15 cellular contexts compared by ENCODE assay signal in genomic region chr3:47985376-47985775, GRCh38. TPM values are rescaled to one million over a fixed set of nuclear protein-coding genes. Genes with fewer than 3 reads are reported as not detected.
A peak's percentile ranks its signal among the peaks of the same experiment; 100 is the strongest.
DNase-seq lines count a peak whose midpoint lies in the region; ATAC-seq, FAIRE-seq and TF ChIP-seq lines count a peak whose summit lies in the region.
"Had no signal": no experiment of that assay in that cellular context is flagged by ENCODE, and none has a peak within 500 bp of the region (broad histone marks: within the 10 kb centered on the region; RNA-seq: fewer than 3 reads in every experiment).

No MANE protein-coding gene starts in this region.

- no peak for FAIRE-seq in small intestine (lab: Jason Lieb, UNC)
- no peak for FAIRE-seq in kidney (lab: Jason Lieb, UNC)

- intact Hi-C loops in CD14-positive monocyte (cut with micrococcal nuclease) (loop anchor here in 1 of 2 donors (5.0 kb wide), 1 partner anchor 458 kb away; no protein-coding TSS in a partner anchor), kidney (cut with DNase I) (loop anchor here (10.0 kb wide), 1 partner anchor 131 kb away; no protein-coding TSS in a partner anchor)

- POLR2A ChIA-PET in RWPE1 (lab: Yijun Ruan, JAX; ENCODE audit: low non-redundant PET) = no interaction called here

- H3K27me3 Mint-ChIP-seq in CD14-positive monocyte (ENCODE audit: low read depth in 3 of 3) = no peaks in the 10 kb centered on the region
- no peaks in the 10 kb centered on the region for H3K27me3 Mint-ChIP-seq in endothelial cell (ENCODE audit: unreplicated experiment)

- no peak for TF ChIP-seq CTCF in 22Rv1 (IDR thresholded peaks at IDR 0.05)
- no peak for TF ChIP-seq CTCF in CD14-positive monocyte (IDR thresholded peaks at IDR 0.05)
- no peak for TF ChIP-seq CTCF in RWPE1 (conservative IDR thresholded peaks at IDR 0.05; ENCODE audit: low read depth)
- no peak for TF ChIP-seq CTCF in endothelial cell (IDR thresholded peaks at IDR 0.05; ENCODE audit: unreplicated experiment)
- no peak for TF ChIP-seq CTCF in kidney (IDR thresholded peaks at IDR 0.05; ENCODE audit: borderline replicate concordance, extremely low read depth, insufficient read depth)

- peaks cover 0 to 2% of the 10 kb centered on the region in 2 donors for H3K36me3 ChIP-seq in small intestine (ENCODE audit: control insufficient read depth in 2 of 2, insufficient read depth in 2 of 2, low read length in 2 of 2)
- peaks cover 0 to 4% of the 10 kb centered on the region in 2 donors for H3K36me3 ChIP-seq in kidney (ENCODE audit: control insufficient read depth in 1 of 2, insufficient read depth in 2 of 2, low read length in 2 of 2)

- H3K36me3 Mint-ChIP-seq in CD14-positive monocyte (peaks cover 11 to 26% of the 10 kb centered on the region in 2 donors), endothelial cell (ENCODE audit: low read depth, unreplicated experiment) (no peaks in the 10 kb centered on the region)

- H3K27me3 ChIP-seq in small intestine (ENCODE audit: control insufficient read depth in 2 of 2, insufficient read depth in 2 of 2, low read length in 2 of 2) = no peaks in the 10 kb centered on the region

- H3K9ac ChIP-seq in kidney (ENCODE audit: low read length in 2 of 2) = no peak overlapping the region
- H3K9ac ChIP-seq: KMS-11 had no signal

- H3K9me3 ChIP-seq in small intestine (ENCODE audit: control insufficient read depth, low read depth) (no peaks in the 10 kb centered on the region), kidney (ENCODE audit: control insufficient read depth in 1 of 2, low read length in 2 of 2) (no peaks in the 10 kb centered on the region)

- H3K4me3 Mint-ChIP-seq in CD14-positive monocyte (no peak overlapping the region), endothelial cell (ENCODE audit: unreplicated experiment) (no peak overlapping the region)
- H3K4me3 Mint-ChIP-seq: H9 had no signal

- DNase-seq in CD14-positive monocyte (ENCODE audit: low spot score) (no peak), RWPE1 (ENCODE audit: low spot score) (no peak), fibroblast of gingiva (ENCODE audit: low read depth) (peak; percentile 65), small intestine (no peak), endothelial cell (ENCODE audit: low spot score) (no peak), kidney (no peak)
- DNase-seq: effector CD8-positive, alpha-beta T cell; H9; NCI-H1436; SHP77 treated with DMSO at 0.1 percent for 48 hours; stimulated activated CD4-positive, alpha-beta T cell treated with anti-CD3 and anti-CD28 coated beads, Interleukin-2, amount 100 ng/mL, for 48 hours had no signal

- peaks cover 0 to 2% (median 0%) of the 10 kb centered on the region in 7 donors for H3K9me3 Mint-ChIP-seq in CD14-positive monocyte
- no peaks in the 10 kb centered on the region for H3K9me3 Mint-ChIP-seq in endothelial cell (ENCODE audit: unreplicated experiment)
- H3K9me3 Mint-ChIP-seq: H9 had no signal

- H3K27ac ChIP-seq in 22Rv1 = 0 out of 2 replicates have a peak overlapping the region, but pooled peaks have one; percentile 28
- peak overlapping the region; percentile 69 for H3K27ac ChIP-seq in RWPE1
- no peak overlapping the region for H3K27ac ChIP-seq in small intestine (ENCODE audit: low read depth in 1 of 2, low read length in 1 of 2)
- no peak overlapping the region for H3K27ac ChIP-seq in kidney (ENCODE audit: low read depth in 2 of 2, low read length in 2 of 2)
- H3K27ac ChIP-seq: KMS-11 had no signal

- CTCF ChIA-PET in RWPE1 (lab: Yijun Ruan, JAX) = no interaction called here

- H3K4me1 Mint-ChIP-seq in CD14-positive monocyte (peaks cover 10% of the 10 kb centered on the region), endothelial cell (ENCODE audit: unreplicated experiment) (no peaks in the 10 kb centered on the region)

- H3K4me1 ChIP-seq in small intestine (ENCODE audit: control insufficient read depth in 2 of 2, insufficient read depth in 1 of 2, low read depth in 1 of 2, low read length in 1 of 2) (no peaks in the 10 kb centered on the region), kidney (ENCODE audit: control insufficient read depth in 1 of 2, insufficient read depth in 1 of 2, low read depth in 1 of 2, low read length in 2 of 2) (peaks cover 0 to 3% of the 10 kb centered on the region in 2 donors)

- no peak for ATAC-seq in GM19351 (IDR thresholded peaks at IDR 0.05; ENCODE audit: unreplicated experiment)
- ATAC-seq: activated CD4-positive, CD25-positive, alpha-beta regulatory T cell treated with anti-CD3 and anti-CD28 coated beads, Interleukin-2, amount 50 U/mL, for 24 hours had no signal

- H3K27ac Mint-ChIP-seq in CD14-positive monocyte = peak overlapping the region; percentile 16 to 81 (median 72)
- no peak overlapping the region for H3K27ac Mint-ChIP-seq in endothelial cell (ENCODE audit: unreplicated experiment)

- H3K4me3 ChIP-seq in small intestine (ENCODE audit: low read depth in 1 of 2, low read length in 2 of 2) = no peak overlapping the region
- H3K4me3 ChIP-seq in kidney (ENCODE audit: low read length in 2 of 2) = no peak overlapping the region

RNA-seq across cellular contexts. Expression of gene MAP4, which starts 30.8 kb away (rescaled TPM):
- 10 to 100 TPM in 1 of 2 donors, 1 to 10 TPM in 1; 6.2 to 18.4 TPM for polyA plus RNA-seq in CD14-positive monocyte
- polyA plus RNA-seq in small intestine = 10 to 100 TPM; 30.0 to 74.2 (median 37.1) TPM
- 155 TPM for total RNA-seq in endothelial cell (ENCODE audit: unreplicated experiment)
- 239 TPM for total RNA-seq in kidney
- polyA plus RNA-seq in kidney (ENCODE audit: insufficient read depth, low read depth, low replicate concordance) = 69.6 TPM

Comparison
In these comparisons a context has a peak if more than half of its experiments do, and no peak if none do; other contexts are left out.
1. H3K27ac ChIP-seq: peak in 22Rv1 (single experiment) and RWPE1 (single experiment); none in small intestine (0 of 2) and kidney (0 of 2).